12 cellular contexts compared by ENCODE assay signal in the genomic region with DNA sequence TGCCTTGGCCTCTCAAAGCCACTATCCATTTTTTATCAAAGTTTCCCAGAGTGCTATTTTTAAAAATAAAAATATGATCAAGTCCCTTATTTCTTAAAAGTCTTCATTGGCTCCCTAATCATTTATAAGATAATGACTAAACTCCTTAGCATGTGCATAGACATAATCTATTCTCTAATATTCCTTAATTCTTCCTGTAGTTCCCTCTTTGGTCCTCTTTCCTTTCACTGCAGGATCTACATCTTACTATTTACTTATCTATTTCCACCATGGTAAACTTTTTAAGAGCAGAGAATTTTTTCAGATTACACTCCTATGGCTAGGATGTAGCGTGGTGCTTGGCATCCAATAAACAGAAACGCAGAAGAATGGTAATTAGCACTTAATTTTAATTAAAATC. TPM values are rescaled to one million over a fixed set of nuclear protein-coding genes. Genes with fewer than 3 reads are reported as not detected.
"Had no signal": no experiment of that assay in that cellular context is flagged by ENCODE, and none has a peak within 500 bp of the region (broad histone marks: within the 10 kb centered on the region; RNA-seq: fewer than 3 reads in every experiment).

No MANE protein-coding gene starts in this region.

- H3K4me3 ChIP-seq: GM23248, GM23338, HAP-1 had no signal

- H3K4me1 ChIP-seq: HAP-1 had no signal

- H3K9ac ChIP-seq: GM23248 had no signal

- H3K27ac Mint-ChIP-seq: GM23338, H9, HFFc6 had no signal

- H3K4me2 ChIP-seq: GM23338 had no signal

- H3K4me3 Mint-ChIP-seq: GM23338, H9, HFFc6 had no signal

- DNase-seq: GM23248, GOT3, H7, H9, HCEC 1CT, HFFc6 had no signal

- H3K9me3 Mint-ChIP-seq: HFFc6 had no signal

- H3K27ac ChIP-seq: GM23248 had no signal

- FAIRE-seq: H1, H54 had no signal

- H2AFZ ChIP-seq: GM23248, GM23338 had no signal

- ATAC-seq: HCT116 had no signal

- H3K4me1 Mint-ChIP-seq: GM23338, H9 had no signal

RNA-seq across cellular contexts. Expression of gene C2orf80, which starts 46.0 kb away (rescaled TPM):
- total RNA-seq: GM23248, GM23338, H4, H9, HFFc6 had no signal
- polyA plus RNA-seq: GM23248 had no signal
